In the genomic region with DNA sequence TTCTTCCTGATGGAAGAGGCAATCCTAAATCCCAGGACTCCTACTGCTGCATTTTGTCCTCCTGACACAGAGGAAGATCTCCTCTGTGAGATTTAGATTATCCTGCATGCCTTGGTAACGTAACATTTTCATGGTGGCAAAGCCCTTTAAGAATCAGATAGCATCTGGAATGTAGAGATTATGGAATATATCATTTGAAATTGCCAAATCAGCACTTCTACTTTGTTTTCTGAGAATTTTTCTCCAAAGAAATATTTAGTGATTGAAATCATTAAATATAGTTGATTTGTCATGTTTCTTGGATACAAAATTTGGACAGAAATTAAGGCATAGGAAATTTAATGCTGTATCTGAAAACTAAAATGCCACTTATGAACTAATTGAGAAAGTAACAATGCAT, we compare ENCODE assay signal across 25 cellular contexts.
"Had no signal": no experiment of that assay in that cellular context is flagged by ENCODE, and none has a peak within 500 bp of the region (broad histone marks: within the 10 kb centered on the region; RNA-seq: fewer than 3 reads in every experiment).

No MANE protein-coding gene starts in this region.

- H3K27me3 ChIP-seq: dorsolateral prefrontal cortex, esophagus muscularis mucosa, foreskin keratinocyte, gastroesophageal sphincter, heart right ventricle, left lung had no signal

- H3K4me3 ChIP-seq: coronary artery, dorsolateral prefrontal cortex, esophagus muscularis mucosa, gastroesophageal sphincter, heart right ventricle, left lung, lung had no signal

- FAIRE-seq: colon, endothelial cell of umbilical vein, frontal cortex, islet of Langerhans, keratinocyte had no signal

- H3K27ac ChIP-seq: coronary artery, dorsolateral prefrontal cortex, esophagus muscularis mucosa, foreskin keratinocyte, gastroesophageal sphincter, heart right ventricle, left lung had no signal

- H3K36me3 ChIP-seq: esophagus muscularis mucosa, gastroesophageal sphincter, heart right ventricle, left lung had no signal

- H3K4me1 ChIP-seq: esophagus muscularis mucosa, foreskin keratinocyte, gastroesophageal sphincter, heart right ventricle, left lung had no signal

- DNase-seq: dermis blood vessel endothelial cell; dorsolateral prefrontal cortex; effector CD4-positive, alpha-beta T cell; effector memory CD4-positive, alpha-beta T cell; foreskin keratinocyte; glutamatergic neuron; head of caudate nucleus; heart right ventricle; hippocampal formation; left cardiac atrium; left lung; left ventricle myocardium superior; mammary epithelial cell; mesendoderm; midbrain; naive thymus-derived CD4-positive, alpha-beta T cell had no signal

- H3K9me3 ChIP-seq: esophagus muscularis mucosa, gastroesophageal sphincter, left lung had no signal

- ATAC-seq: foreskin keratinocyte; gastroesophageal sphincter; heart right ventricle; left cardiac atrium; left lung; left ventricle myocardium superior; naive thymus-derived CD4-positive, alpha-beta T cell had no signal
